In genomic region chr12:49804821-49805220, GRCh38 we compare ENCODE assay signal across 30 cellular contexts.
"Had no signal": no experiment of that assay in that cellular context is flagged by ENCODE, and none has a peak within 500 bp of the region (broad histone marks: within the 10 kb centered on the region; RNA-seq: fewer than 3 reads in every experiment).

No MANE protein-coding gene starts in this region.

- ATAC-seq: activated CD8-positive, alpha-beta memory T cell treated with anti-CD3 and anti-CD28 coated beads, Interleukin-2, amount 10 ng/mL, durations not matched to agents 7 days and 5 days; body of pancreas had no signal

- H3K4me1 Mint-ChIP-seq: activated B cell treated with CpG ODN at 0.5 μM for 24 hours; activated CD4-positive, alpha-beta memory T cell treated with anti-CD3 and anti-CD28 coated beads, Interleukin-2, amount 10 ng/mL, durations not matched to agents 7 days and 5 days; activated CD8-positive, alpha-beta memory T cell treated with anti-CD3 and anti-CD28 coated beads, Interleukin-2, amount 10 ng/mL, durations not matched to agents 7 days and 5 days; activated naive CD4-positive, alpha-beta T cell treated with anti-CD3 and anti-CD28 coated beads, Interleukin-2, amount 10 ng/mL, durations not matched to agents 7 days and 5 days; activated naive CD8-positive, alpha-beta T cell treated with anti-CD3 and anti-CD28 coated beads, Interleukin-2, amount 10 ng/mL, durations not matched to agents 7 days and 5 days had no signal

- H3K27ac Mint-ChIP-seq: activated B cell treated with CpG ODN at 0.5 μM for 24 hours; activated CD4-positive, alpha-beta memory T cell treated with anti-CD3 and anti-CD28 coated beads, Interleukin-2, amount 10 ng/mL, durations not matched to agents 7 days and 5 days; activated CD8-positive, alpha-beta memory T cell treated with anti-CD3 and anti-CD28 coated beads, Interleukin-2, amount 10 ng/mL, durations not matched to agents 7 days and 5 days; activated naive CD4-positive, alpha-beta T cell treated with anti-CD3 and anti-CD28 coated beads, Interleukin-2, amount 10 ng/mL, durations not matched to agents 7 days and 5 days; activated naive CD8-positive, alpha-beta T cell treated with anti-CD3 and anti-CD28 coated beads, Interleukin-2, amount 10 ng/mL, durations not matched to agents 7 days and 5 days had no signal

- DNase-seq: activated B cell treated with CpG ODN at 0.5 μM for 24 hours; activated CD4-positive, alpha-beta memory T cell treated with anti-CD3 and anti-CD28 coated beads, Interleukin-2, amount 10 ng/mL, durations not matched to agents 7 days and 5 days; activated CD4-positive, alpha-beta T cell treated with anti-CD3 and anti-CD28 coated beads for 1 hour; activated CD4-positive, alpha-beta T cell treated with anti-CD3 and anti-CD28 coated beads for 48 hours; activated CD8-positive, alpha-beta memory T cell treated with anti-CD3 and anti-CD28 coated beads for 24 hours; activated CD8-positive, alpha-beta memory T cell treated with anti-CD3 and anti-CD28 coated beads, Interleukin-2, amount 10 ng/mL, durations not matched to agents 7 days and 5 days; activated CD8-positive, alpha-beta memory T cell treated with anti-CD3 and anti-CD28 coated beads, Interleukin-2, amount 50 U/mL, for 48 hours; activated effector memory CD4-positive, alpha-beta T cell treated with Interleukin-2 at 50 U/mL for 16 hours; activated naive CD4-positive, alpha-beta T cell treated with anti-CD3 and anti-CD28 coated beads, Interleukin-2, amount 10 ng/mL, durations not matched to agents 7 days and 5 days; activated naive CD8-positive, alpha-beta T cell treated with anti-CD3 and anti-CD28 coated beads, Interleukin-2, amount 10 ng/mL, durations not matched to agents 7 days and 5 days; activated T-cell treated with anti-CD3 and anti-CD28 coated beads, Interleukin-2, amount 50 U/mL, for 48 hours; amygdala; body of pancreas; Kasumi-1; KG1; MM.1S; MV-4-11; NCI-H1092; NCI-H1436 treated with DMSO at 0.1 percent for 48 hours; NCI-H1694 treated with DMSO at 0.1 percent for 48 hours; NCI-H2029; NCI-H345; NCI-H524 treated with DMSO at 0.1 percent for 48 hours; Peyer's patch; RPMI8226; SJCRH30; SW 1271; T-helper 1 cell; T-helper 2 cell; T-helper 9 cell had no signal

- H3K27me3 Mint-ChIP-seq: activated B cell treated with CpG ODN at 0.5 μM for 24 hours; activated CD4-positive, alpha-beta memory T cell treated with anti-CD3 and anti-CD28 coated beads, Interleukin-2, amount 10 ng/mL, durations not matched to agents 7 days and 5 days; activated CD8-positive, alpha-beta memory T cell treated with anti-CD3 and anti-CD28 coated beads, Interleukin-2, amount 10 ng/mL, durations not matched to agents 7 days and 5 days; activated naive CD4-positive, alpha-beta T cell treated with anti-CD3 and anti-CD28 coated beads, Interleukin-2, amount 10 ng/mL, durations not matched to agents 7 days and 5 days; activated naive CD8-positive, alpha-beta T cell treated with anti-CD3 and anti-CD28 coated beads, Interleukin-2, amount 10 ng/mL, durations not matched to agents 7 days and 5 days had no signal

- H3K36me3 Mint-ChIP-seq: activated CD8-positive, alpha-beta memory T cell treated with anti-CD3 and anti-CD28 coated beads, Interleukin-2, amount 10 ng/mL, durations not matched to agents 7 days and 5 days; activated naive CD4-positive, alpha-beta T cell treated with anti-CD3 and anti-CD28 coated beads, Interleukin-2, amount 10 ng/mL, durations not matched to agents 7 days and 5 days had no signal

- H3K9me3 Mint-ChIP-seq: activated B cell treated with CpG ODN at 0.5 μM for 24 hours; activated CD4-positive, alpha-beta memory T cell treated with anti-CD3 and anti-CD28 coated beads, Interleukin-2, amount 10 ng/mL, durations not matched to agents 7 days and 5 days; activated naive CD4-positive, alpha-beta T cell treated with anti-CD3 and anti-CD28 coated beads, Interleukin-2, amount 10 ng/mL, durations not matched to agents 7 days and 5 days; activated naive CD8-positive, alpha-beta T cell treated with anti-CD3 and anti-CD28 coated beads, Interleukin-2, amount 10 ng/mL, durations not matched to agents 7 days and 5 days had no signal

- H3K4me3 Mint-ChIP-seq: activated B cell treated with CpG ODN at 0.5 μM for 24 hours; activated CD4-positive, alpha-beta memory T cell treated with anti-CD3 and anti-CD28 coated beads, Interleukin-2, amount 10 ng/mL, durations not matched to agents 7 days and 5 days; activated CD8-positive, alpha-beta memory T cell treated with anti-CD3 and anti-CD28 coated beads, Interleukin-2, amount 10 ng/mL, durations not matched to agents 7 days and 5 days; activated naive CD4-positive, alpha-beta T cell treated with anti-CD3 and anti-CD28 coated beads, Interleukin-2, amount 10 ng/mL, durations not matched to agents 7 days and 5 days; activated naive CD8-positive, alpha-beta T cell treated with anti-CD3 and anti-CD28 coated beads, Interleukin-2, amount 10 ng/mL, durations not matched to agents 7 days and 5 days had no signal
